9 cellular contexts compared by ENCODE assay signal in the genomic region with DNA sequence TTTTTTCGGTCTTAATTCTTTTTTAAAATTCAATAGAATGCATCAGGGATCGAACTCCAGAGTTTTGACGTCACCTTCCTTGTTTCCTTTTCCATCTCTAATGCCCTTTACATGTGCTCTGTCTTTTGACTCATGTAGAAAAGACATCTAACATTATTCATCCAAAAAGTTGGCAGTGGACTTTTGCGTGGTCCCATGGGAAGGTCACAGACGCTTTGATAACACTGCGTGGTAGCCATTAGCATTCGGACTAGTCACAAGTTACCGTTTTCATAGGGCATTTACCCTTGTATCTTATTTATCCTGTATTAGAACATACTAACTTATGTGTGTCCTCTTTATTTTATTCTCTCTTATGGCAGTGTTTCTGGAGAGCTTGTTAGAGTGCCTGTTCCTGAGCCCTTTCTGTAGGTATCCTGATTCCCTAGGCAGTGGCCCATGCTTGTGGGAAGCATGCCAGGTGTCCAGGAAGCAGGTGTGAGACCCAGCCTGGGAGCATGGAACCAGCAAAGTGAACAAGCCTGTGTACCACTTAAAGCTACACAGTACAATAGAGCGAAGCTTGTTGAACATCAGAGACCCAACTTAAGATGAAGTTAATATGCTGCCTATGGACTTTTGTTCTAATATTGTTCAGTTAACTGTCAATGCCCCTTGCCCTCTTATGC.
DNase-seq lines count a peak whose midpoint lies in the region; ATAC-seq and TF ChIP-seq lines count a peak whose summit lies in the region.
"Had no signal": no experiment of that assay in that cellular context is flagged by ENCODE, and none has a peak within 500 bp of the region (broad histone marks: within the 10 kb centered on the region; RNA-seq: fewer than 3 reads in every experiment).

No MANE protein-coding gene starts in this region.

- no peak overlapping the region for H3K4ac ChIP-seq in mesendoderm (ENCODE audit: low read depth, low read length)

- no peak overlapping the region for H2BK5ac ChIP-seq in mesendoderm (ENCODE audit: low read length)

- H2BK15ac ChIP-seq in mesendoderm (replicated peaks; ENCODE audit: low read depth): no peak overlapping the region

- DNase-seq in natural killer cell (no peak), Peyer's patch (peak in 2 of 3 donors; percentile 13 to 45), left lobe of liver (ENCODE audit: low spot score) (no peak), mesendoderm (no peak)
- DNase-seq in natural killer cell treated with Interleukin-12 subunit alpha and Interleukin-12 subunit beta and Interleukin-15 and Interleukin-18, amount 100 ng/mL, for 72 hours (ENCODE audit: low spot score): no peak
- no peak for DNase-seq in stimulated activated CD4-positive, alpha-beta T cell treated with anti-CD3 and anti-CD28 coated beads, Interleukin-4, amount 100 ng/mL, for 4 hours
- DNase-seq: MM.1S had no signal

- H3K4me2 ChIP-seq in mesendoderm (ENCODE audit: low read length): no peak overlapping the region

- H3K27ac Mint-ChIP-seq in natural killer cell: peak overlapping the region; percentile 57 to 74
- H3K27ac Mint-ChIP-seq in natural killer cell treated with Interleukin-12 subunit alpha and Interleukin-12 subunit beta and Interleukin-15 and Interleukin-18, amount 100 ng/mL, for 72 hours: peak overlapping the region in 1 of 2 donors; percentile 16

- H3K9me3 ChIP-seq in Peyer's patch: no peaks in the 10 kb centered on the region

- no peak overlapping the region for H3K23ac ChIP-seq in mesendoderm (ENCODE audit: low read length)

- no peaks in the 10 kb centered on the region for H3K36me3 Mint-ChIP-seq in natural killer cell
- peaks cover 4% of the 10 kb centered on the region for H3K36me3 Mint-ChIP-seq in natural killer cell treated with Interleukin-12 subunit alpha and Interleukin-12 subunit beta and Interleukin-15 and Interleukin-18, amount 100 ng/mL, for 72 hours

- TF ChIP-seq POLR2A in Peyer's patch (IDR thresholded peaks at IDR 0.05): peak in 1 of 2 donors; percentile 10

- TF ChIP-seq CTCF in natural killer cell (IDR thresholded peaks at IDR 0.05): no peak
- no peak for TF ChIP-seq CTCF in Peyer's patch (IDR thresholded peaks at IDR 0.05)

- no peaks in the 10 kb centered on the region for H3K27me3 Mint-ChIP-seq in natural killer cell (ENCODE audit: low read depth in 2 of 2)
- no peaks in the 10 kb centered on the region for H3K27me3 Mint-ChIP-seq in natural killer cell treated with Interleukin-12 subunit alpha and Interleukin-12 subunit beta and Interleukin-15 and Interleukin-18, amount 100 ng/mL, for 72 hours

- H3K4me1 ChIP-seq in Peyer's patch (peaks cover 0 to 47% (median 8%) of the 10 kb centered on the region in 4 donors), mesendoderm (ENCODE audit: control insufficient read depth, low read depth, low read length) (peaks cover 2% of the 10 kb centered on the region)

- no peak overlapping the region for H3K9ac ChIP-seq in mesendoderm (ENCODE audit: low read length)

- H3K27me3 ChIP-seq in Peyer's patch (no peaks in the 10 kb centered on the region), mesendoderm (ENCODE audit: insufficient read depth, low read length, poor library complexity) (no peaks in the 10 kb centered on the region)

- intact Hi-C loops in natural killer cell (cut with micrococcal nuclease): no loop called here

- peaks cover 22% of the 10 kb centered on the region for H3K79me2 ChIP-seq in mesendoderm (ENCODE audit: control insufficient read depth, insufficient read depth, low read length)

- H3K4me1 Mint-ChIP-seq in natural killer cell: peaks cover 51 to 57% of the 10 kb centered on the region in 2 donors
- peaks cover 34 to 52% of the 10 kb centered on the region in 2 donors for H3K4me1 Mint-ChIP-seq in natural killer cell treated with Interleukin-12 subunit alpha and Interleukin-12 subunit beta and Interleukin-15 and Interleukin-18, amount 100 ng/mL, for 72 hours (ENCODE audit: low read depth in 2 of 2)

- no peak overlapping the region for H4K5ac ChIP-seq in mesendoderm (ENCODE audit: low read length)

- ATAC-seq in natural killer cell (no peak), left lobe of liver (peak; percentile 28), GM19328 (IDR thresholded peaks at IDR 0.05; ENCODE audit: unreplicated experiment) (no peak), GM19023 (IDR thresholded peaks at IDR 0.05; ENCODE audit: unreplicated experiment) (no peak)
- ATAC-seq in natural killer cell treated with Interleukin-12 subunit alpha and Interleukin-12 subunit beta and Interleukin-15 and Interleukin-18, amount 100 ng/mL, for 72 hours: no peak

- H3K27ac ChIP-seq in Peyer's patch (peak overlapping the region in 3 of 4 donors; percentile 46 to 79 (median 71)), mesendoderm (ENCODE audit: low read depth, low read length) (no peak overlapping the region)

- H3K56ac ChIP-seq in mesendoderm (ENCODE audit: low read length): no peak overlapping the region

- no peak overlapping the region for H2BK120ac ChIP-seq in mesendoderm (ENCODE audit: low read depth, low read length)

- peaks cover 0 to 4% (median 0%) of the 10 kb centered on the region in 3 donors for H3K36me3 ChIP-seq in Peyer's patch
- H3K36me3 ChIP-seq in mesendoderm (ENCODE audit: control insufficient read depth, insufficient read depth, low read length): no peaks in the 10 kb centered on the region

- H3K4me3 Mint-ChIP-seq in natural killer cell: no peak overlapping the region
- no peak overlapping the region for H3K4me3 Mint-ChIP-seq in natural killer cell treated with Interleukin-12 subunit alpha and Interleukin-12 subunit beta and Interleukin-15 and Interleukin-18, amount 100 ng/mL, for 72 hours

- no CpG with 5 or more reads among the region's 9 CpGs for WGBS in mesendoderm (ENCODE audit: extremely low coverage, insufficient coverage, low lambda C conversion rate)

- peaks cover 28% of the 10 kb centered on the region for H3K79me1 ChIP-seq in mesendoderm (ENCODE audit: low read length)

- H3K18ac ChIP-seq in mesendoderm (ENCODE audit: low read length): no peak overlapping the region

- no peak overlapping the region for H2AK5ac ChIP-seq in mesendoderm (ENCODE audit: low read length)

- no peaks in the 10 kb centered on the region for H3K9me3 Mint-ChIP-seq in natural killer cell
- H3K9me3 Mint-ChIP-seq in natural killer cell treated with Interleukin-12 subunit alpha and Interleukin-12 subunit beta and Interleukin-15 and Interleukin-18, amount 100 ng/mL, for 72 hours: no peaks in the 10 kb centered on the region

- H3K4me3 ChIP-seq in Peyer's patch: no peak overlapping the region
- no peak overlapping the region for H3K4me3 ChIP-seq in mesendoderm (ENCODE audit: low read length)

- no peak overlapping the region for H4K8ac ChIP-seq in mesendoderm (ENCODE audit: low read depth, low read length)

Comparison
In these comparisons a context has a peak if more than half of its experiments do, and no peak if none do; other contexts are left out.
1. DNase-seq: peak in Peyer's patch (2 of 3); none in natural killer cell (single experiment), natural killer cell treated with Interleukin-12 subunit alpha and Interleukin-12 subunit beta and Interleukin-15 and Interleukin-18, amount 100 ng/mL, for 72 hours (single experiment), left lobe of liver (single experiment), stimulated activated CD4-positive, alpha-beta T cell treated with anti-CD3 and anti-CD28 coated beads, Interleukin-4, amount 100 ng/mL, for 4 hours (0 of 2) and mesendoderm (single experiment).